Comparison of ENCODE assay signal across 22 cellular contexts in genomic region chr17:20291853-20292252, GRCh38.
"Had no signal": no experiment of that assay in that cellular context is flagged by ENCODE, and none has a peak within 500 bp of the region (broad histone marks: within the 10 kb centered on the region; RNA-seq: fewer than 3 reads in every experiment).

No MANE protein-coding gene starts in this region.

- H3K4me1 ChIP-seq: heart left ventricle, psoas muscle, right atrium auricular region, upper lobe of right lung had no signal

- ATAC-seq: activated T-cell treated with anti-CD3 and anti-CD28 coated beads, Interleukin-2, amount 50 U/mL, for 72 hours; heart left ventricle; left colon; psoas muscle; stimulated activated naive CD8-positive, alpha-beta T cell treated with anti-CD3 and anti-CD28 coated beads, Interleukin-15, Interleukin-2, amounts not matched to agents 100 U/mL and 50 U/mL, for 24 hours; upper lobe of right lung had no signal

- H3K4me3 Mint-ChIP-seq: activated CD4-positive, alpha-beta memory T cell treated with anti-CD3 and anti-CD28 coated beads, Interleukin-2, amount 10 ng/mL, durations not matched to agents 7 days and 5 days; activated naive CD4-positive, alpha-beta T cell treated with anti-CD3 and anti-CD28 coated beads for 36 hours; activated naive CD8-positive, alpha-beta T cell treated with anti-CD3 and anti-CD28 coated beads, Interleukin-2, amount 10 ng/mL, durations not matched to agents 7 days and 5 days; activated T-cell treated with anti-CD3 and anti-CD28 coated beads, Interleukin-2, amount 50 U/mL, for 72 hours; memory B cell; naive B cell; T-helper 2 cell treated with Interferon-gamma antibody and Interleukin-4, amounts not matched to agents 5 μg/mL and 100 μg/mL, for 36 hours had no signal

- H3K27ac Mint-ChIP-seq: activated CD4-positive, alpha-beta memory T cell treated with anti-CD3 and anti-CD28 coated beads, Interleukin-2, amount 10 ng/mL, durations not matched to agents 7 days and 5 days; activated naive CD4-positive, alpha-beta T cell treated with anti-CD3 and anti-CD28 coated beads for 36 hours; activated naive CD8-positive, alpha-beta T cell treated with anti-CD3 and anti-CD28 coated beads, Interleukin-2, amount 10 ng/mL, durations not matched to agents 7 days and 5 days; activated T-cell treated with anti-CD3 and anti-CD28 coated beads, Interleukin-2, amount 50 U/mL, for 72 hours; memory B cell; naive B cell; T-helper 2 cell treated with Interferon-gamma antibody and Interleukin-4, amounts not matched to agents 5 μg/mL and 100 μg/mL, for 36 hours had no signal

- H3K9me3 ChIP-seq: neutrophil, ovary, psoas muscle, right atrium auricular region, upper lobe of right lung had no signal

- H3K27ac ChIP-seq: coronary artery, epithelial cell of prostate, heart left ventricle, neutrophil, ovary, psoas muscle, right atrium auricular region, upper lobe of right lung had no signal

- H3K4me1 Mint-ChIP-seq: activated CD4-positive, alpha-beta memory T cell treated with anti-CD3 and anti-CD28 coated beads, Interleukin-2, amount 10 ng/mL, durations not matched to agents 7 days and 5 days; memory B cell had no signal

- H3K9me3 Mint-ChIP-seq: activated CD4-positive, alpha-beta memory T cell treated with anti-CD3 and anti-CD28 coated beads, Interleukin-2, amount 10 ng/mL, durations not matched to agents 7 days and 5 days; activated naive CD4-positive, alpha-beta T cell treated with anti-CD3 and anti-CD28 coated beads for 36 hours; T-helper 2 cell treated with Interferon-gamma antibody and Interleukin-4, amounts not matched to agents 5 μg/mL and 100 μg/mL, for 36 hours had no signal

- H3K4me3 ChIP-seq: coronary artery, heart left ventricle, ovary, psoas muscle, right atrium auricular region, upper lobe of right lung had no signal

- DNase-seq: activated CD4-positive, alpha-beta memory T cell treated with anti-CD3 and anti-CD28 coated beads, Interleukin-2, amount 10 ng/mL, durations not matched to agents 7 days and 5 days; activated CD4-positive, alpha-beta T cell treated with anti-CD3 and anti-CD28 coated beads for 48 hours; activated CD4-positive, CD25-positive, alpha-beta regulatory T cell; activated effector memory CD4-positive, alpha-beta T cell treated with Interleukin-2 at 50 U/mL for 16 hours; activated naive CD4-positive, alpha-beta T cell treated with anti-CD3 and anti-CD28 coated beads for 36 hours; activated naive CD8-positive, alpha-beta T cell treated with anti-CD3 and anti-CD28 coated beads, Interleukin-2, amount 10 ng/mL, durations not matched to agents 7 days and 5 days; activated T-cell treated with anti-CD3 and anti-CD28 coated beads, Interleukin-2, amount 50 U/mL, for 72 hours; cerebellar nuclear complex; heart left ventricle; left colon; naive B cell; ovary; psoas muscle; stimulated activated CD4-positive, alpha-beta T cell treated with anti-CD3 and anti-CD28 coated beads, Interleukin-4, amount 100 ng/mL, for 24 hours; stimulated activated naive CD8-positive, alpha-beta T cell treated with anti-CD3 and anti-CD28 coated beads, Interleukin-15, Interleukin-2, amounts not matched to agents 100 U/mL and 50 U/mL, for 24 hours; upper lobe of right lung had no signal

- H3K27me3 Mint-ChIP-seq: activated CD4-positive, alpha-beta memory T cell treated with anti-CD3 and anti-CD28 coated beads, Interleukin-2, amount 10 ng/mL, durations not matched to agents 7 days and 5 days; activated naive CD8-positive, alpha-beta T cell treated with anti-CD3 and anti-CD28 coated beads, Interleukin-2, amount 10 ng/mL, durations not matched to agents 7 days and 5 days; memory B cell; naive B cell had no signal

- H3K27me3 ChIP-seq: heart left ventricle, neutrophil, ovary, right atrium auricular region, upper lobe of right lung had no signal

- H3K36me3 ChIP-seq: neutrophil, ovary, right atrium auricular region, upper lobe of right lung had no signal
